ENCODE assay signal across 16 cellular contexts in the genomic region with DNA sequence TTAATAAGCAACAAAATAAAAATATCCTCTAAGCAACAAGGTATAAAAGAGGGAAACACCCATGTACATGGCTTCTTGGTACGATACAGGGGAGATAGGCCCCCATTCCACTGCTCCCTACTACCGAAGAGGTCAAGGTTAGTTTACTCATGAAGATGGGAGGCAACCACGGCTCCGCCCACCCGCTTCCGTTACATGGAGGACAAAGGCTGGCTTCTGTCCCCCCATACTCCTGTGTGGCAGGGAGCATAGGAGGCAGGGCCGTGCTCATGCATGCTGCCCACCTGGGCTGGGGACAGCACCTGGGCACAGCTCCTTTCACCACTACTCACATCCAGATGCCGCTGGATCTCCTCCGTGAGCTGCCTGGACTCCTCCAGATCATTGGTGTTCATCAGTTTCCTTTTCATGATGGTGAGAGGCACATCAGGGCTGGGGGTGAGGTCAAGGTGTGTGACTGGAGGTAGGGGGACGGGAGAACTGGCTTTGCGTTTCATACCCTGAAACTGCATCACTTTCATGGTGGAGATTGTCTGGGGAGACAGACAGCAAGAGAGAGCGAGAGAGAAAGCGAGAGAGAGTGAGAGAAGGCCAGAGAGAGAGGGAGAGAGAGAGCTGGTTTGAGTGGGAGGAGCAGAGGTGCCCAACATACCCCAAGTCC. TPM values are rescaled to one million over a fixed set of nuclear protein-coding genes. Genes with fewer than 3 reads are reported as not detected.
DNase-seq lines count a peak whose midpoint lies in the region; ATAC-seq and TF ChIP-seq lines count a peak whose summit lies in the region.
"Had no signal": no experiment of that assay in that cellular context is flagged by ENCODE, and none has a peak within 500 bp of the region (broad histone marks: within the 10 kb centered on the region; RNA-seq: fewer than 3 reads in every experiment).

No MANE protein-coding gene starts in this region.

- RAD21 ChIA-PET in HCT116 (lab: Charles Lee; ENCODE audit: low non-redundant PET in 1 of 2, low total read pairs in 2 of 2, uncharacterized antibody in 2 of 2, unreplicated experiment in 2 of 2): no interaction called here

- TF ChIP-seq RAD21 in HCT116 (IDR thresholded peaks at IDR 0.05; ENCODE audit: low read depth): no peak

- H3K27me3 ChIP-seq in HCT116 (ENCODE audit: insufficient read depth, low read length) (no peaks in the 10 kb centered on the region), fibroblast of lung (ENCODE audit: control insufficient read depth, insufficient read depth, low read length) (no peaks in the 10 kb centered on the region)
- H3K27me3 ChIP-seq: BE2C had no signal

- H3K79me2 ChIP-seq in HCT116 (ENCODE audit: insufficient read depth, low read length) (no peaks in the 10 kb centered on the region), fibroblast of lung (ENCODE audit: control insufficient read depth, insufficient read depth, low read length) (no peaks in the 10 kb centered on the region)

- no peak overlapping the region for H3K9ac ChIP-seq in HCT116 (ENCODE audit: low read length)
- no peak overlapping the region for H3K9ac ChIP-seq in fibroblast of lung (ENCODE audit: insufficient read depth, low read length)

- H3K9me3 ChIP-seq in HCT116 (ENCODE audit: control insufficient read depth in 1 of 2, insufficient read depth in 1 of 2, low read depth in 1 of 2, low read length in 2 of 2) (no peaks in the 10 kb centered on the region), fibroblast of lung (ENCODE audit: control insufficient read depth, insufficient read depth, low read depth, low read length) (no peaks in the 10 kb centered on the region)
- H3K9me3 ChIP-seq: BE2C had no signal

- POLR2A ChIA-PET in HCT116 (lab: Charles Lee): no interaction called here

- no peak overlapping the region for H2AFZ ChIP-seq in HCT116 (ENCODE audit: low read depth, low read length, poor library complexity, severe bottlenecking)
- H2AFZ ChIP-seq in fibroblast of lung (ENCODE audit: low read length): no peak overlapping the region

- ATAC-seq in HCT116: no peak

- no peak for TF ChIP-seq POLR2A in HCT116 (IDR thresholded peaks at IDR 0.05; ENCODE audit: borderline replicate concordance, extremely low read depth, insufficient read depth, insufficient read length)

- H3K9me2 ChIP-seq in HCT116 (ENCODE audit: insufficient read depth): no peaks in the 10 kb centered on the region

- H3K4me3 ChIP-seq in HCT116 (replicated peaks in 1 of 2; ENCODE audit: low read depth in 1 of 2, low read length in 2 of 2) (no peak overlapping the region), fibroblast of lung (replicated peaks in 1 of 4; ENCODE audit: control extremely low read depth in 1 of 4, insufficient read depth in 1 of 4, low read depth in 3 of 4, low read length in 4 of 4) (no peak overlapping the region)

- BruUV-seq in HCT116 (replicated peaks; lab: Mats Ljungman, UMichigan): no TSS peak

- intact Hi-C loops in HCT116 (cut with micrococcal nuclease) (no loop called here), posterior vena cava (cut with DNase I) (no loop called here)

- no peak for DNase-seq in HCT116 (ENCODE audit: low read depth, low spot score)
- no peak for DNase-seq in fibroblast of lung (ENCODE audit: low read depth in 2 of 2)
- DNase-seq in posterior vena cava (ENCODE audit: low spot score): peak; percentile 77
- DNase-seq in NCI-H2196 treated with DMSO at 0.1 percent for 48 hours (lab: John Stamatoyannopoulos, UW; ENCODE audit: unreplicated experiment): no peak
- DNase-seq in NCI-H1048 (lab: John Stamatoyannopoulos, UW): no peak
- DNase-seq in NCI-H1930 (lab: John Stamatoyannopoulos, UW): no peak
- DNase-seq in activated CD8-positive, alpha-beta memory T cell treated with anti-CD3 and anti-CD28 coated beads, Interleukin-2, amount 50 U/mL, for 48 hours: no peak
- DNase-seq: BE2C; CD4-positive, alpha-beta memory T cell; DND-41; GF-D8; NCI-H2107; NCI-H345; NCI-H526 treated with DMSO at 0.1 percent for 48 hours; NK-92 treated with Interleukin-12 subunit alpha and Interleukin-12 subunit beta, amount 100 ng/mL, for 24 hours had no signal

- CTCF ChIA-PET in HCT116 (lab: Charles Lee): interaction anchor here (1.0 kb wide), 1 partner anchor 23 kb away, joined by 3 read pairs; no protein-coding TSS in a partner anchor

- no peak overlapping the region for H3K27ac ChIP-seq in HCT116 (ENCODE audit: low read depth, low read length)
- H3K27ac ChIP-seq in angular gyrus (ENCODE audit: low read depth, low read length): peak overlapping the region; percentile 77
- H3K27ac ChIP-seq in fibroblast of lung (ENCODE audit: insufficient read depth, low read length): peak overlapping the region; percentile 29

- H3K36me3 ChIP-seq in HCT116 (ENCODE audit: control insufficient read depth in 1 of 2, insufficient read depth in 2 of 2, low read length in 2 of 2) (peaks cover 0 to 8% of the 10 kb centered on the region in 2 experiments; a peak in 2 of 4 replicates), fibroblast of lung (ENCODE audit: control insufficient read depth, insufficient read depth, low read length) (no peaks in the 10 kb centered on the region)

- H3K4me2 ChIP-seq in HCT116 (ENCODE audit: low read length): peak overlapping the region; percentile 36; the same call in 1 of the 2 replicates
- H3K4me2 ChIP-seq in fibroblast of lung (ENCODE audit: extremely low read depth, insufficient read depth, low read length): no peak overlapping the region

- H4K20me1 ChIP-seq in HCT116 (ENCODE audit: insufficient read depth): no peaks in the 10 kb centered on the region
- no peaks in the 10 kb centered on the region for H4K20me1 ChIP-seq in fibroblast of lung (ENCODE audit: control insufficient read depth, extremely low read depth, insufficient read depth, low read length)

- TF ChIP-seq CTCF in HCT116 (IDR thresholded peaks at IDR 0.05 in 2 of 3, conservative IDR thresholded peaks at IDR 0.05 in 1 of 3; ENCODE audit: borderline replicate concordance in 1 of 3, insufficient read depth in 1 of 3, low read depth in 2 of 3, low read length in 2 of 3): no peak
- TF ChIP-seq CTCF in fibroblast of lung (conservative IDR thresholded peaks at IDR 0.05 in 1 of 2, IDR thresholded peaks at IDR 0.05 in 1 of 2; ENCODE audit: low read depth in 1 of 2, low read length in 2 of 2): no peak

- H3K4me1 ChIP-seq in HCT116 (ENCODE audit: control insufficient read depth in 1 of 2, insufficient read depth in 2 of 2, low read length in 2 of 2) (peaks cover 6 to 14% of the 10 kb centered on the region in 2 experiments), fibroblast of lung (ENCODE audit: control insufficient read depth, extremely low read depth, insufficient read depth, low read length) (peaks cover 3% of the 10 kb centered on the region)
- H3K4me1 ChIP-seq: BE2C had no signal

TF ChIP-seq in HCT116, 20 proteins besides CTCF, POLR2A, EP300 and RAD21:
- TF ChIP-seq CEBPB (IDR thresholded peaks at IDR 0.05; ENCODE audit: low read depth): no peak

RNA-seq across cellular contexts. Expression of a gene that starts 39.0 kb away (rescaled TPM):
- 44.9 TPM for total RNA-seq in HCT116 (2021; ENCODE audit: unreplicated experiment)
- polyA plus RNA-seq in HCT116 (2012): 95.0 and 101 TPM in 2 replicates
- total RNA-seq in fibroblast of lung: 22.3 and 22.6 TPM in 2 replicates
- 25.5 and 61.0 TPM in 2 replicates for polyA plus RNA-seq in fibroblast of lung
- 16.8 and 36.6 TPM in 2 replicates for polyA plus RNA-seq in fibroblast of lung (2012)
- polyA minus RNA-seq in fibroblast of lung (ENCODE audit: low replicate concordance): 22.6 and 31.1 TPM in 2 replicates
- total RNA-seq in posterior vena cava: 100 to 1,000 TPM in 1 of 2 donors, 10 to 100 TPM in 1; 71.1 to 105 TPM
